In genomic region chr13:98992355-98992754, GRCh38 we compare ENCODE assay signal across 21 cellular contexts. TPM values are rescaled to one million over a fixed set of nuclear protein-coding genes. Genes with fewer than 3 reads are reported as not detected.
A peak's percentile ranks its signal among the peaks of the same experiment; 100 is the strongest.
DNase-seq lines count a peak whose midpoint lies in the region; ATAC-seq and TF ChIP-seq lines count a peak whose summit lies in the region.
"Had no signal": no experiment of that assay in that cellular context is flagged by ENCODE, and none has a peak within 500 bp of the region (broad histone marks: within the 10 kb centered on the region; RNA-seq: fewer than 3 reads in every experiment).

No MANE protein-coding gene starts in this region.

- no peaks in the 10 kb centered on the region for H3K9me3 ChIP-seq in T-helper 17 cell (ENCODE audit: control insufficient read depth, low read length, poor library complexity, severe bottlenecking)
- H3K9me3 ChIP-seq: Caco-2, right atrium auricular region had no signal

- DNase-seq in A172 (ENCODE audit: low spot score) (peak; percentile 92), ELR (ENCODE audit: low read depth) (peak; percentile 67), T-helper 17 cell (no peak), fibroblast of mammary gland (ENCODE audit: low read depth) (peak; percentile 25), NCI-H446 (lab: John Stamatoyannopoulos, UW) (no peak), NCI-H2196 (lab: John Stamatoyannopoulos, UW; ENCODE audit: unreplicated experiment) (no peak), DMS53 treated with DMSO at 0.1 percent for 48 hours (lab: John Stamatoyannopoulos, UW; ENCODE audit: unreplicated experiment) (no peak), mesenteric fat pad (ENCODE audit: low spot score) (no peak)
- DNase-seq: activated CD4-positive, alpha-beta T cell treated with anti-CD3 and anti-CD28 coated beads, Interleukin-2, amount 50 U/mL, for 1 hour; activated T-cell treated with anti-CD3 and anti-CD28 coated beads, Interleukin-2, amount 50 U/mL, for 4 hours; amniotic stem cell; Caco-2; effector memory CD4-positive, alpha-beta T cell; GM23248; hypothalamus; NCI-H2081; NCI-H526 treated with DMSO at 0.1 percent for 48 hours had no signal

- peak overlapping the region; percentile 92 for H3K27ac Mint-ChIP-seq in T-helper 17 cell
- H3K27ac Mint-ChIP-seq: IgD-negative memory B cell had no signal

- no peak for TF ChIP-seq CTCF in fibroblast of mammary gland (conservative IDR thresholded peaks at IDR 0.05; ENCODE audit: control insufficient read depth, insufficient read depth, low read depth, low read length)

- H3K36me3 Mint-ChIP-seq in T-helper 17 cell (ENCODE audit: low read depth) = peaks cover 4% of the 10 kb centered on the region

- peaks cover 33% of the 10 kb centered on the region for H3K4me1 Mint-ChIP-seq in T-helper 17 cell

- no peak overlapping the region for H3K4me3 Mint-ChIP-seq in T-helper 17 cell
- H3K4me3 Mint-ChIP-seq: activated T-cell treated with anti-CD3 and anti-CD28 coated beads, Interleukin-2, amount 50 U/mL, for 4 hours; central memory CD8-positive, alpha-beta T cell; IgD-negative memory B cell had no signal

- no peaks in the 10 kb centered on the region for H3K27me3 Mint-ChIP-seq in T-helper 17 cell
- H3K27me3 Mint-ChIP-seq: central memory CD8-positive, alpha-beta T cell; IgD-negative memory B cell had no signal

- no peak overlapping the region for H3K4me3 ChIP-seq in fibroblast of mammary gland (ENCODE audit: control insufficient read depth, low read depth, low read length)
- H3K4me3 ChIP-seq: GM23248, right atrium auricular region had no signal

- no peak for ATAC-seq in T-helper 17 cell
- ATAC-seq: activated T-cell treated with anti-CD3 and anti-CD28 coated beads, Interleukin-2, amount 50 U/mL, for 4 hours; SK-N-SH treated with all-trans-retinoic acid at 6 μM for 48 hours had no signal

RNA-seq across cellular contexts. Expression of gene DOCK9, which starts 14.5 kb away (rescaled TPM):
- 51.0 and 153 TPM in 2 replicates for total RNA-seq in A172 (2014; rRNA removed; shearing (Covaris generic))
- total RNA-seq in T-helper 17 cell = 100 to 1,000 TPM in 1 of 2 donors, 10 to 100 TPM in 1; 95.2 to 119 TPM
- total RNA-seq in mesenteric fat pad = 127 TPM

Comparison
In these comparisons a context has a peak if more than half of its experiments do, and no peak if none do; other contexts are left out.
1. DNase-seq: peak in A172 (single experiment), ELR (single experiment) and fibroblast of mammary gland (single experiment); none in T-helper 17 cell (0 of 3), NCI-H446 (0 of 2), NCI-H2196 (single experiment), DMS53 treated with DMSO at 0.1 percent for 48 hours (single experiment) and mesenteric fat pad (single experiment).